In genomic region chr11:105937331-105937730, GRCh38 we compare ENCODE assay signal across 11 cellular contexts.
DNase-seq lines count a peak whose midpoint lies in the region; ATAC-seq and TF ChIP-seq lines count a peak whose summit lies in the region.
"Had no signal": no experiment of that assay in that cellular context is flagged by ENCODE, and none has a peak within 500 bp of the region (broad histone marks: within the 10 kb centered on the region; RNA-seq: fewer than 3 reads in every experiment).

No MANE protein-coding gene starts in this region.

- no peaks in the 10 kb centered on the region for H3K9me3 Mint-ChIP-seq in MCF 10A (ENCODE audit: unreplicated experiment)
- H3K9me3 Mint-ChIP-seq in activated T-cell treated with anti-CD3 and anti-CD28 coated beads, Interleukin-2, amount 50 U/mL, for 4 hours: no peaks in the 10 kb centered on the region

- no peaks in the 10 kb centered on the region for H4K20me1 ChIP-seq in smooth muscle cell (ENCODE audit: low read depth)

- no peaks in the 10 kb centered on the region for H3K36me3 Mint-ChIP-seq in MCF 10A (ENCODE audit: insufficient read depth, unreplicated experiment)
- no peaks in the 10 kb centered on the region for H3K36me3 Mint-ChIP-seq in activated T-cell treated with anti-CD3 and anti-CD28 coated beads, Interleukin-2, amount 50 U/mL, for 4 hours (ENCODE audit: insufficient read depth)

- intact Hi-C loops in MCF 10A (cut with micrococcal nuclease): no loop called here

- POLR2A ChIA-PET in MCF 10A (lab: Yijun Ruan, JAX): no interaction called here

- H3F3A ChIP-seq in smooth muscle cell (ENCODE audit: low read depth): no peaks in the 10 kb centered on the region

- no peaks in the 10 kb centered on the region for H3K79me2 ChIP-seq in smooth muscle cell (ENCODE audit: low read depth)

- CTCF ChIA-PET in MCF 10A (lab: Yijun Ruan, JAX): no interaction called here

- peaks cover 3% of the 10 kb centered on the region for H3K4me1 ChIP-seq in smooth muscle cell (ENCODE audit: low read depth)
- H3K4me1 ChIP-seq: left ventricle myocardium inferior had no signal

- H3K36me3 ChIP-seq in smooth muscle cell (ENCODE audit: low read depth): no peaks in the 10 kb centered on the region
- H3K36me3 ChIP-seq: left ventricle myocardium inferior had no signal

- H3K27me3 Mint-ChIP-seq in MCF 10A (ENCODE audit: insufficient read depth, unreplicated experiment): no peaks in the 10 kb centered on the region
- H3K27me3 Mint-ChIP-seq in activated T-cell treated with anti-CD3 and anti-CD28 coated beads, Interleukin-2, amount 50 U/mL, for 4 hours (ENCODE audit: low read depth): peaks cover 3% of the 10 kb centered on the region

- H3K4me3 Mint-ChIP-seq in MCF 10A (ENCODE audit: unreplicated experiment): no peak overlapping the region
- no peak overlapping the region for H3K4me3 Mint-ChIP-seq in activated T-cell treated with anti-CD3 and anti-CD28 coated beads, Interleukin-2, amount 50 U/mL, for 4 hours

- H3K4me3 ChIP-seq in smooth muscle cell: no peak overlapping the region
- H3K4me3 ChIP-seq: left ventricle myocardium inferior had no signal

- BruUV-seq in MCF 10A (replicated peaks; lab: Mats Ljungman, UMichigan): no TSS peak

- DNase-seq in MCF 10A (ENCODE audit: unreplicated experiment) (peak; percentile 56), smooth muscle cell (lab: John Stamatoyannopoulos, UW; ENCODE audit: unreplicated experiment) (no peak), hepatic stellate cell (ENCODE audit: low spot score) (no peak)
- no peak for DNase-seq in activated T-cell treated with anti-CD3 and anti-CD28 coated beads, Interleukin-2, amount 50 U/mL, for 4 hours
- DNase-seq: aorta, left ventricle myocardium inferior, NCI-H526, small intestine had no signal

- no peak overlapping the region for H3K9ac ChIP-seq in smooth muscle cell (ENCODE audit: low read depth)

- H2AFZ ChIP-seq in smooth muscle cell (ENCODE audit: low read depth): no peak overlapping the region

- no peaks in the 10 kb centered on the region for H3K27me3 ChIP-seq in smooth muscle cell (ENCODE audit: low read depth)

- 21% methylated on average over 4 of the region's 4 CpGs for WGBS in smooth muscle cell (ENCODE audit: low lambda C conversion rate)

- peak; percentile 93 for ATAC-seq in GM19463 (IDR thresholded peaks at IDR 0.05; ENCODE audit: unreplicated experiment)
- peak; percentile 69 for ATAC-seq in HG03439 (IDR thresholded peaks at IDR 0.05; ENCODE audit: unreplicated experiment)
- no peak for ATAC-seq in activated T-cell treated with anti-CD3 and anti-CD28 coated beads, Interleukin-2, amount 50 U/mL, for 4 hours
- ATAC-seq in GM21528 (IDR thresholded peaks at IDR 0.05; ENCODE audit: low FRiP score, unreplicated experiment): no peak

- H3K4me1 Mint-ChIP-seq in MCF 10A (ENCODE audit: insufficient read depth, unreplicated experiment): peaks cover 34% of the 10 kb centered on the region
- H3K4me1 Mint-ChIP-seq in activated T-cell treated with anti-CD3 and anti-CD28 coated beads, Interleukin-2, amount 50 U/mL, for 4 hours (ENCODE audit: low read depth): no peaks in the 10 kb centered on the region

- H3K4me2 ChIP-seq in smooth muscle cell: peak overlapping the region; percentile 50

- H3K27ac ChIP-seq in smooth muscle cell (ENCODE audit: low read depth): no peak overlapping the region
- H3K27ac ChIP-seq: left ventricle myocardium inferior had no signal

- TF ChIP-seq CTCF in MCF 10A (IDR thresholded peaks at IDR 0.05; ENCODE audit: unreplicated experiment) (no peak), smooth muscle cell (IDR thresholded peaks at IDR 0.05; ENCODE audit: borderline replicate concordance, insufficient read depth, poor library complexity, severe bottlenecking) (no peak)

- no peak overlapping the region for H3K27ac Mint-ChIP-seq in MCF 10A (ENCODE audit: low read depth, unreplicated experiment)

- H3K9me3 ChIP-seq in smooth muscle cell (replicated peaks; ENCODE audit: low read depth): no peaks in the 10 kb centered on the region
- H3K9me3 ChIP-seq: left ventricle myocardium inferior had no signal

Comparison
In these comparisons a context has a peak if more than half of its experiments do, and no peak if none do; other contexts are left out.
1. ATAC-seq: peak in GM19463 (single experiment) and HG03439 (single experiment); none in activated T-cell treated with anti-CD3 and anti-CD28 coated beads, Interleukin-2, amount 50 U/mL, for 4 hours (0 of 2) and GM21528 (single experiment).